8 cellular contexts compared by ENCODE assay signal in genomic region chr19:40529093-40529954, GRCh38. TPM values are rescaled to one million over a fixed set of nuclear protein-coding genes. Genes with fewer than 3 reads are reported as not detected.
DNase-seq lines count a peak whose midpoint lies in the region; ATAC-seq and TF ChIP-seq lines count a peak whose summit lies in the region.

No MANE protein-coding gene starts in this region.

- no peaks in the 10 kb centered on the region for H3K9me3 ChIP-seq in parathyroid adenoma (ENCODE audit: control insufficient read depth, low read length)
- no peaks in the 10 kb centered on the region for H3K9me3 ChIP-seq in thymus (ENCODE audit: control insufficient read depth)

- H3K9ac ChIP-seq in parathyroid adenoma: no peak overlapping the region

- peak; percentile 54 for ATAC-seq in GM19452 (IDR thresholded peaks at IDR 0.05; ENCODE audit: unreplicated experiment)

- TF ChIP-seq CTCF in parathyroid adenoma (IDR thresholded peaks at IDR 0.05): peak; percentile 99

- no peaks in the 10 kb centered on the region for H3K27me3 ChIP-seq in parathyroid adenoma (ENCODE audit: control insufficient read depth, insufficient read depth, low read length)
- peaks cover 22% of the 10 kb centered on the region for H3K27me3 ChIP-seq in thymus (ENCODE audit: control insufficient read depth, insufficient read depth)

- H3K4me3 ChIP-seq in parathyroid adenoma (ENCODE audit: low read depth, low read length) (peak overlapping the region; percentile 53), thymus (ENCODE audit: low read length) (peak overlapping the region; percentile 34)

- H2AFZ ChIP-seq in parathyroid adenoma: peak overlapping the region; percentile 75

- WGBS in thymus: 3% methylated on average over 54 of the region's 54 CpGs

- peak overlapping the region; percentile 75 for H3K27ac ChIP-seq in parathyroid adenoma
- no peak overlapping the region for H3K27ac ChIP-seq in thymus (ENCODE audit: low read depth)

- peak overlapping the region; percentile 78 for H3K4me2 ChIP-seq in parathyroid adenoma (ENCODE audit: low read length)

- no peaks in the 10 kb centered on the region for H3K79me2 ChIP-seq in parathyroid adenoma

- H3K36me3 ChIP-seq in parathyroid adenoma (ENCODE audit: control insufficient read depth, insufficient read depth, low read length) (no peaks in the 10 kb centered on the region), thymus (ENCODE audit: control insufficient read depth, insufficient read depth) (no peaks in the 10 kb centered on the region)

- H3K4me1 ChIP-seq in parathyroid adenoma (peaks cover 9% of the 10 kb centered on the region), thymus (ENCODE audit: control insufficient read depth, insufficient read depth, low read length) (peaks cover 7% of the 10 kb centered on the region)

- DNase-seq in AG08396 (ENCODE audit: low spot score): peak; percentile 99
- peak; percentile 86 for DNase-seq in NCI-H1105 treated with DMSO at 0.1 percent for 48 hours (lab: John Stamatoyannopoulos, UW)
- peak; percentile 17 to 47 for DNase-seq in SW 1271 (lab: John Stamatoyannopoulos, UW)
- DNase-seq in activated naive CD8-positive, alpha-beta T cell treated with anti-CD3 and anti-CD28 coated beads, Interleukin-2, amount 50 U/mL, for 16 hours (ENCODE audit: low read depth, low spot score): peak; percentile 74
- DNase-seq in cardiac septum (ENCODE audit: low spot score): peak; percentile 95

- intact Hi-C loops in cardiac septum (cut with DNase I): loop anchor here (2.0 kb wide), 2 partner anchors 63 to 69 kb away; partner anchors contain the start of gene SPTBN4

RNA-seq across cellular contexts. Expression of gene SHKBP1, which starts 47.3 kb away (rescaled TPM):
- total RNA-seq in cardiac septum: 28.6 TPM
- 117 TPM for polyA plus RNA-seq in thymus

Comparison
In these comparisons a context has a peak if more than half of its experiments do, and no peak if none do; other contexts are left out.
1. DNase-seq: peak in every context shown above with its lines; median percentile 99 in AG08396; 95 in cardiac septum; 86 in NCI-H1105 treated with DMSO at 0.1 percent for 48 hours; 74 in activated naive CD8-positive, alpha-beta T cell treated with anti-CD3 and anti-CD28 coated beads, Interleukin-2, amount 50 U/mL, for 16 hours; 32 in SW 1271.